ENCODE assay signal across 12 cellular contexts in genomic region chr1:53293123-53293522, GRCh38. TPM values are rescaled to one million over a fixed set of nuclear protein-coding genes. Genes with fewer than 3 reads are reported as not detected.
DNase-seq lines count a peak whose midpoint lies in the region; ATAC-seq lines count a peak whose summit lies in the region.
"Had no signal": no experiment of that assay in that cellular context is flagged by ENCODE, and none has a peak within 500 bp of the region (broad histone marks: within the 10 kb centered on the region; RNA-seq: fewer than 3 reads in every experiment).

No MANE protein-coding gene starts in this region.

- peaks cover 1% of the 10 kb centered on the region for H3K36me3 Mint-ChIP-seq in activated naive CD8-positive, alpha-beta T cell treated with anti-CD3 and anti-CD28 coated beads, Interleukin-2, amount 10 ng/mL, durations not matched to agents 7 days and 5 days
- H3K36me3 Mint-ChIP-seq in activated naive CD8-positive, alpha-beta T cell treated with anti-CD3 and anti-CD28 coated beads, Interleukin-2, amount 50 U/mL, for 24 hours (ENCODE audit: low read depth) = peaks cover 7% of the 10 kb centered on the region

- no peak overlapping the region for H3K4me3 Mint-ChIP-seq in activated naive CD8-positive, alpha-beta T cell treated with anti-CD3 and anti-CD28 coated beads, Interleukin-2, amount 10 ng/mL, durations not matched to agents 7 days and 5 days
- H3K4me3 Mint-ChIP-seq in activated naive CD8-positive, alpha-beta T cell treated with anti-CD3 and anti-CD28 coated beads, Interleukin-2, amount 50 U/mL, for 24 hours = no peak overlapping the region
- H3K4me3 Mint-ChIP-seq: activated naive CD8-positive, alpha-beta T cell had no signal

- ATAC-seq in activated naive CD8-positive, alpha-beta T cell treated with anti-CD3 and anti-CD28 coated beads, Interleukin-2, amount 10 ng/mL, durations not matched to agents 7 days and 5 days (ENCODE audit: low read depth) = no peak
- ATAC-seq in activated naive CD8-positive, alpha-beta T cell treated with anti-CD3 and anti-CD28 coated beads, Interleukin-2, amount 50 U/mL, for 24 hours = no peak

- no peaks in the 10 kb centered on the region for H3K27me3 Mint-ChIP-seq in activated naive CD8-positive, alpha-beta T cell treated with anti-CD3 and anti-CD28 coated beads, Interleukin-2, amount 10 ng/mL, durations not matched to agents 7 days and 5 days
- no peaks in the 10 kb centered on the region for H3K27me3 Mint-ChIP-seq in activated naive CD8-positive, alpha-beta T cell treated with anti-CD3 and anti-CD28 coated beads, Interleukin-2, amount 50 U/mL, for 24 hours
- H3K27me3 Mint-ChIP-seq: activated naive CD8-positive, alpha-beta T cell had no signal

- H3K36me3 ChIP-seq in MG63 = peaks cover 20% of the 10 kb centered on the region

- DNase-seq in activated naive CD8-positive, alpha-beta T cell treated with anti-CD3 and anti-CD28 coated beads, Interleukin-2, amount 10 ng/mL, durations not matched to agents 7 days and 5 days = no peak
- no peak for DNase-seq in activated naive CD8-positive, alpha-beta T cell treated with anti-CD3 and anti-CD28 coated beads, Interleukin-2, amount 50 U/mL, for 24 hours
- DNase-seq in MG63 (peak; percentile 92), stromal cell of bone marrow (ENCODE audit: low read depth) (peak; percentile 43), OCI-M2 (lab: John Stamatoyannopoulos, UW; ENCODE audit: unreplicated experiment) (no peak), NCI-H510A treated with DMSO at 0.1 percent for 48 hours (lab: John Stamatoyannopoulos, UW) (no peak)
- no peak for DNase-seq in stimulated activated CD4-positive, alpha-beta T cell treated with anti-CD3 and anti-CD28 coated beads, Interleukin-4, amount 100 ng/mL, for 1 hour
- DNase-seq: H7, NCI-H446 had no signal

- no peaks in the 10 kb centered on the region for H3K27me3 ChIP-seq in MG63

- peak overlapping the region; percentile 65 for H3K27ac Mint-ChIP-seq in activated naive CD8-positive, alpha-beta T cell treated with anti-CD3 and anti-CD28 coated beads, Interleukin-2, amount 10 ng/mL, durations not matched to agents 7 days and 5 days
- H3K27ac Mint-ChIP-seq in activated naive CD8-positive, alpha-beta T cell treated with anti-CD3 and anti-CD28 coated beads, Interleukin-2, amount 50 U/mL, for 24 hours = no peak overlapping the region
- H3K27ac Mint-ChIP-seq: activated naive CD8-positive, alpha-beta T cell had no signal

- H3K4me1 Mint-ChIP-seq in activated naive CD8-positive, alpha-beta T cell treated with anti-CD3 and anti-CD28 coated beads, Interleukin-2, amount 10 ng/mL, durations not matched to agents 7 days and 5 days = peaks cover 26% of the 10 kb centered on the region
- peaks cover 32% of the 10 kb centered on the region for H3K4me1 Mint-ChIP-seq in activated naive CD8-positive, alpha-beta T cell treated with anti-CD3 and anti-CD28 coated beads, Interleukin-2, amount 50 U/mL, for 24 hours

- no peak overlapping the region for H3K4me3 ChIP-seq in MG63
- H3K4me3 ChIP-seq: skin epidermis had no signal

- POLR2A ChIA-PET in activated naive CD8-positive, alpha-beta T cell treated with anti-CD3 and anti-CD28 coated beads, Interleukin-2, amount 10 ng/mL, durations not matched to agents 7 days and 5 days (lab: Charles Lee) = no interaction called here

- H3K27ac ChIP-seq in cingulate gyrus (ENCODE audit: low read depth, low read length) = peak overlapping the region; percentile 60

- H3K9me3 Mint-ChIP-seq in activated naive CD8-positive, alpha-beta T cell treated with anti-CD3 and anti-CD28 coated beads, Interleukin-2, amount 10 ng/mL, durations not matched to agents 7 days and 5 days = no peaks in the 10 kb centered on the region
- no peaks in the 10 kb centered on the region for H3K9me3 Mint-ChIP-seq in activated naive CD8-positive, alpha-beta T cell treated with anti-CD3 and anti-CD28 coated beads, Interleukin-2, amount 50 U/mL, for 24 hours

- H3K9me3 ChIP-seq in MG63 = no peaks in the 10 kb centered on the region

RNA-seq across cellular contexts. Expression of gene LRP8, which starts 34.7 kb away (rescaled TPM):
- 10 to 100 TPM; 45.0 to 54.3 TPM for total RNA-seq in activated naive CD8-positive, alpha-beta T cell treated with anti-CD3 and anti-CD28 coated beads, Interleukin-2, amount 10 ng/mL, durations not matched to agents 7 days and 5 days
- 12.4 and 16.1 TPM in 2 replicates for total RNA-seq in MG63 (2014; rRNA removed; shearing (Covaris generic); ENCODE audit: low replicate concordance)

RNA-seq across cellular contexts. Expression of gene MAGOH, which starts 54.8 kb away (rescaled TPM):
- 10 to 100 TPM; 67.4 to 70.4 TPM for total RNA-seq in activated naive CD8-positive, alpha-beta T cell treated with anti-CD3 and anti-CD28 coated beads, Interleukin-2, amount 10 ng/mL, durations not matched to agents 7 days and 5 days
- 32.7 and 50.2 TPM in 2 replicates for total RNA-seq in MG63 (2014; rRNA removed; shearing (Covaris generic); ENCODE audit: low replicate concordance)

Comparison
In these comparisons a context has a peak if more than half of its experiments do, and no peak if none do; other contexts are left out.
1. DNase-seq: peak in MG63 (single experiment) and stromal cell of bone marrow (single experiment); none in activated naive CD8-positive, alpha-beta T cell treated with anti-CD3 and anti-CD28 coated beads, Interleukin-2, amount 10 ng/mL, durations not matched to agents 7 days and 5 days (single experiment), activated naive CD8-positive, alpha-beta T cell treated with anti-CD3 and anti-CD28 coated beads, Interleukin-2, amount 50 U/mL, for 24 hours (single experiment), stimulated activated CD4-positive, alpha-beta T cell treated with anti-CD3 and anti-CD28 coated beads, Interleukin-4, amount 100 ng/mL, for 1 hour (single experiment), OCI-M2 (single experiment) and NCI-H510A treated with DMSO at 0.1 percent for 48 hours (single experiment).